24 cellular contexts compared by ENCODE assay signal in genomic region chr12:27517532-27517931, GRCh38. TPM values are rescaled to one million over a fixed set of nuclear protein-coding genes. Genes with fewer than 3 reads are reported as not detected.
DNase-seq lines count a peak whose midpoint lies in the region; ATAC-seq, FAIRE-seq and TF ChIP-seq lines count a peak whose summit lies in the region.
"Had no signal": no experiment of that assay in that cellular context is flagged by ENCODE, and none has a peak within 500 bp of the region (broad histone marks: within the 10 kb centered on the region; RNA-seq: fewer than 3 reads in every experiment).

No MANE protein-coding gene starts in this region.

- peak; percentile 64 for ATAC-seq in SK-N-SH treated with all-trans-retinoic acid at 6 μM for 48 hours
- ATAC-seq in K562, result no peak
- ATAC-seq in WTC11, result no peak
- ATAC-seq: GM12878, HCT116, PC-3, Right ventricle myocardium inferior had no signal

- H3K9me3 ChIP-seq in SK-N-SH, result no peaks in the 10 kb centered on the region
- H3K9me3 ChIP-seq in K562 (replicated peaks; ENCODE audit: control insufficient read depth, insufficient read depth, low read depth, low read length), result no peaks in the 10 kb centered on the region
- H3K9me3 ChIP-seq in smooth muscle cell (replicated peaks; ENCODE audit: low read depth), result no peaks in the 10 kb centered on the region
- no peaks in the 10 kb centered on the region for H3K9me3 ChIP-seq in kidney (ENCODE audit: control insufficient read depth in 1 of 2, low read length in 2 of 2)
- H3K9me3 ChIP-seq: SJSA1 had no signal

- TF ChIP-seq RAD21 in SK-N-SH (IDR thresholded peaks at IDR 0.05; ENCODE audit: low read length) (no peak), K562 (CRISPR knock-in tag; conservative IDR thresholded peaks at IDR 0.05 in 1 of 2, IDR thresholded peaks at IDR 0.05 in 1 of 2) (no peak)

- TF ChIP-seq EP300 in SK-N-SH (IDR thresholded peaks at IDR 0.05; ENCODE audit: borderline replicate concordance in 1 of 2, low read depth in 1 of 2, low read length in 1 of 2), result no peak
- no peak for TF ChIP-seq EP300 in K562 (IDR thresholded peaks at IDR 0.05; ENCODE audit: low read length)

- intact Hi-C loops in K562 (cut with micrococcal nuclease) (no loop called here), kidney (cut with DNase I) (no loop called here)

- H3K9me2 ChIP-seq in SK-N-SH, result no peaks in the 10 kb centered on the region

- no peaks in the 10 kb centered on the region for H3K36me3 ChIP-seq in SK-N-SH (replicated peaks in 1 of 2; ENCODE audit: control insufficient read depth in 1 of 2, insufficient read depth in 2 of 2, low read length in 1 of 2)
- no peaks in the 10 kb centered on the region for H3K36me3 ChIP-seq in K562 (ENCODE audit: control insufficient read depth, insufficient read depth, low read length)
- H3K36me3 ChIP-seq in smooth muscle cell (ENCODE audit: low read depth), result no peaks in the 10 kb centered on the region
- H3K36me3 ChIP-seq in kidney (ENCODE audit: control insufficient read depth in 1 of 2, insufficient read depth in 2 of 2, low read length in 2 of 2), result no peaks in the 10 kb centered on the region
- H3K36me3 ChIP-seq: SJSA1 had no signal

- H3K27ac ChIP-seq in SK-N-SH (ENCODE audit: low read depth in 2 of 2, low read length in 1 of 2) (peak overlapping the region in 1 of 2 experiments; percentile 71; a peak in 1 of 4 replicates), K562 (ENCODE audit: extremely low read depth, low read depth, low read length) (no peak overlapping the region), smooth muscle cell (ENCODE audit: low read depth) (peak overlapping the region; percentile 79), kidney (ENCODE audit: low read depth in 2 of 2, low read length in 2 of 2) (no peak overlapping the region)
- H3K27ac ChIP-seq: 22Rv1, SJSA1 had no signal

- H3K27me3 Mint-ChIP-seq in WTC11 (ENCODE audit: low read depth), result peaks cover 20% of the 10 kb centered on the region

- FAIRE-seq in K562 (lab: Jason Lieb, UNC), result no peak
- no peak for FAIRE-seq in kidney (lab: Jason Lieb, UNC)
- FAIRE-seq: GM12878 had no signal

- H3K9me3 Mint-ChIP-seq in WTC11, result no peaks in the 10 kb centered on the region
- H3K9me3 Mint-ChIP-seq: IgD-negative memory B cell had no signal

- 95% methylated on average over 4 of the region's 4 CpGs for WGBS in SK-N-SH (ENCODE audit: low lambda C conversion rate)
- WGBS in K562 (ENCODE audit: insufficient coverage, low coverage, missing lambda C conversion rate), result 0% methylated on average over 4 of the region's 4 CpGs
- WGBS in smooth muscle cell (ENCODE audit: low lambda C conversion rate), result 38% methylated on average over 4 of the region's 4 CpGs

- peaks cover 11 to 39% of the 10 kb centered on the region in 2 experiments; a peak in 3 of 4 replicates for H3K4me1 ChIP-seq in SK-N-SH (ENCODE audit: control insufficient read depth in 1 of 2, insufficient read depth in 2 of 2, low read depth in 1 of 2, low read length in 1 of 2)
- peaks cover 4 to 11% of the 10 kb centered on the region in 2 experiments; a peak in 4 of 5 replicates for H3K4me1 ChIP-seq in K562 (replicated peaks in 1 of 2; ENCODE audit: control insufficient read depth in 2 of 2, insufficient read depth in 2 of 2, low read length in 2 of 2)
- H3K4me1 ChIP-seq in smooth muscle cell (ENCODE audit: low read depth), result peaks cover 7% of the 10 kb centered on the region
- H3K4me1 ChIP-seq in kidney (ENCODE audit: control insufficient read depth in 1 of 2, insufficient read depth in 1 of 2, low read depth in 1 of 2, low read length in 2 of 2), result peaks cover 8 to 9% of the 10 kb centered on the region in 2 donors

- H3K36me3 Mint-ChIP-seq in WTC11, result no peaks in the 10 kb centered on the region
- H3K36me3 Mint-ChIP-seq: IgD-negative memory B cell had no signal

- H4K20me1 ChIP-seq in SK-N-SH (ENCODE audit: insufficient read depth), result no peaks in the 10 kb centered on the region
- no peaks in the 10 kb centered on the region for H4K20me1 ChIP-seq in K562 (replicated peaks; ENCODE audit: control insufficient read depth, insufficient read depth, low read length)
- no peaks in the 10 kb centered on the region for H4K20me1 ChIP-seq in smooth muscle cell (ENCODE audit: low read depth)

- TF ChIP-seq POLR2A in K562 (conservative IDR thresholded peaks at IDR 0.05), result no peak

- H2AFZ ChIP-seq in SK-N-SH (ENCODE audit: low read depth) (no peak overlapping the region), K562 (ENCODE audit: low read depth, low read length) (no peak overlapping the region), smooth muscle cell (ENCODE audit: low read depth) (no peak overlapping the region)

- POLR2A ChIA-PET in SK-N-SH (lab: Yijun Ruan, JAX), result no interaction called here
- POLR2A ChIA-PET in K562 (lab: Yijun Ruan, JAX), result no interaction called here
- POLR2A ChIA-PET in WTC11 (lab: Charles Lee), result no interaction called here

- peaks cover 3% of the 10 kb centered on the region for H3F3A ChIP-seq in SK-N-SH (replicated peaks; ENCODE audit: insufficient read depth)
- H3F3A ChIP-seq in smooth muscle cell (ENCODE audit: low read depth), result peaks cover 3% of the 10 kb centered on the region

- CTCF ChIA-PET in SK-N-SH (lab: Yijun Ruan, JAX), result no interaction called here
- CTCF ChIA-PET in K562 (lab: Yijun Ruan, JAX; ENCODE audit: low intra/inter-chr PET ratio), result no interaction called here
- CTCF ChIA-PET in WTC11 (lab: Charles Lee), result interaction anchor here (0.7 kb wide), 1 partner anchor 19 kb away, joined by 3 read pairs; no protein-coding TSS in a partner anchor

- H3K9ac ChIP-seq in SK-N-SH (no peak overlapping the region), K562 (ENCODE audit: insufficient read depth in 1 of 2, low read depth in 2 of 2, low read length in 2 of 2) (no peak overlapping the region), smooth muscle cell (ENCODE audit: low read depth) (no peak overlapping the region), kidney (ENCODE audit: low read length in 2 of 2) (no peak overlapping the region)

- no peak overlapping the region for H3K27ac Mint-ChIP-seq in WTC11
- H3K27ac Mint-ChIP-seq: IgD-negative memory B cell had no signal

- no TSS peak for BruUV-seq in K562 (replicated peaks; lab: Mats Ljungman, UMichigan)

- in situ Hi-C loops in K562 (cut with MboI), result no loop called here

- H3K4me3 Mint-ChIP-seq in WTC11, result no peak overlapping the region
- H3K4me3 Mint-ChIP-seq: IgD-negative memory B cell had no signal

- no peak for DNase-seq in SK-N-SH
- no peak for DNase-seq in K562 (ENCODE audit: extremely low read depth in 1 of 4, low spot score in 3 of 4)
- peak; percentile 45 for DNase-seq in kidney glomerular epithelial cell (lab: John Stamatoyannopoulos, UW)
- no peak for DNase-seq in smooth muscle cell (lab: John Stamatoyannopoulos, UW; ENCODE audit: unreplicated experiment)
- no peak for DNase-seq in kidney
- no peak for DNase-seq in WTC11 (ENCODE audit: low spot score)
- DNase-seq in hepatic stellate cell (ENCODE audit: low spot score), result no peak
- DNase-seq: ACHN; EL; GDM1; NCI-H1048; NCI-H1694; NCI-H2029 treated with DMSO at 0.1 percent for 48 hours; NCI-H446 treated with DMSO at 0.1 percent for 48 hours; NCI-H526; NK-92 treated with Interleukin-12 subunit alpha and Interleukin-12 subunit beta, amount 100 ng/mL, for 24 hours; PC-3 had no signal

- H3K27me3 ChIP-seq in SK-N-SH (ENCODE audit: insufficient read depth) (no peaks in the 10 kb centered on the region), K562 (ENCODE audit: control insufficient read depth in 2 of 2, insufficient read depth in 2 of 2, low read length in 2 of 2) (peaks cover 15 to 17% of the 10 kb centered on the region in 2 experiments; a peak in 4 of 5 replicates), smooth muscle cell (ENCODE audit: low read depth) (no peaks in the 10 kb centered on the region)
- H3K27me3 ChIP-seq: SJSA1 had no signal

- H3K4me2 ChIP-seq in SK-N-SH, result no peak overlapping the region
- no peak overlapping the region for H3K4me2 ChIP-seq in K562 (ENCODE audit: insufficient read depth, low read length)
- H3K4me2 ChIP-seq in smooth muscle cell, result peak overlapping the region; percentile 17

- H3K9me1 ChIP-seq in K562 (ENCODE audit: control insufficient read depth, insufficient read depth, low read length), result no peaks in the 10 kb centered on the region

- no peak overlapping the region for H3K4me3 ChIP-seq in SK-N-SH (ENCODE audit: low read depth in 2 of 2, low read length in 1 of 2)
- no peak overlapping the region for H3K4me3 ChIP-seq in K562
- H3K4me3 ChIP-seq in smooth muscle cell, result no peak overlapping the region
- H3K4me3 ChIP-seq in kidney (ENCODE audit: low read length in 2 of 2), result no peak overlapping the region
- H3K4me3 ChIP-seq: GM12878, SJSA1 had no signal

- H3K79me2 ChIP-seq in SK-N-SH (ENCODE audit: insufficient read depth) (no peaks in the 10 kb centered on the region), K562 (ENCODE audit: control insufficient read depth, insufficient read depth, low read length) (no peaks in the 10 kb centered on the region), smooth muscle cell (ENCODE audit: low read depth) (no peaks in the 10 kb centered on the region)

- peaks cover 27% of the 10 kb centered on the region for H3K4me1 Mint-ChIP-seq in WTC11

- TF ChIP-seq CTCF in SK-N-SH (IDR thresholded peaks at IDR 0.05) (no peak), K562 (IDR thresholded peaks at IDR 0.05 in 2 of 3, conservative IDR thresholded peaks at IDR 0.05 in 1 of 3; ENCODE audit: insufficient read depth in 2 of 3, low read depth in 1 of 3, low read length in 3 of 3) (no peak), smooth muscle cell (IDR thresholded peaks at IDR 0.05; ENCODE audit: borderline replicate concordance, insufficient read depth, poor library complexity, severe bottlenecking) (no peak), kidney (IDR thresholded peaks at IDR 0.05; ENCODE audit: borderline replicate concordance, extremely low read depth, insufficient read depth) (no peak), WTC11 (IDR thresholded peaks at IDR 0.05) (no peak)

RNA-seq across cellular contexts. Expression of gene PPFIBP1, which starts 6.5 kb away (rescaled TPM):
- 55.0 and 74.3 TPM in 2 replicates for polyA plus RNA-seq in SK-N-SH (2012; rRNA removed)
- polyA plus RNA-seq in SK-N-SH (2012; cell fraction: cytosol; rRNA removed), result 60.6 and 69.2 TPM in 2 replicates
- 89.8 and 149 TPM in 2 replicates for polyA plus RNA-seq in SK-N-SH (2012; cell fraction: nucleus; rRNA removed)
- 6.9 and 13.8 TPM in 2 replicates for total RNA-seq in K562 (2011; cell fraction: chromatin; rRNA removed; ENCODE audit: low replicate concordance)
- total RNA-seq in K562 (2011; cell fraction: nucleolus; rRNA removed), result 2.0 and 3.2 TPM in 2 replicates
- 5.1 and 5.3 TPM in 2 replicates for total RNA-seq in K562 (2011; cell fraction: nucleoplasm; rRNA removed)
- total RNA-seq in K562 (2014; rRNA removed), result 2.9 and 3.5 TPM in 2 replicates
- total RNA-seq in K562 (2014; rRNA removed; fragmentation: Illumina TruSeq; extraction: Trizol), result 2.2 TPM in 2 replicates
- total RNA-seq in K562 (2015; rRNA removed; fragmentation: Illumina TruSeq; extraction: Trizol), result 1.8 and 1.9 TPM in 2 replicates
- total RNA-seq in K562 (2021), result 3.5 and 3.6 TPM in 2 replicates
- 0.95 and 2.9 TPM in 2 replicates for polyA plus RNA-seq in K562 (2011; rRNA removed)
- 0.47 and 0.78 TPM in 2 replicates for polyA plus RNA-seq in K562 (2011; cell fraction: cytosol; rRNA removed)
- polyA plus RNA-seq in K562 (2011; cell fraction: nucleus; rRNA removed), result 1.4 and 3.0 TPM in 2 replicates
- polyA plus RNA-seq in K562 (2012), result 1.9 and 2.0 TPM in 2 replicates
- polyA plus RNA-seq in K562 (2014; fragmentation: Illumina TruSeq; extraction: Trizol), result 1.7 and 1.8 TPM in 2 replicates
- polyA plus RNA-seq in K562 (2014; fragmentation: Nextera tagmentation; extraction: Ambion mirVana), result under 1 TPM; 0.46 to 0.59 TPM
- polyA plus RNA-seq in K562 (2014; rRNA removed), result 1.2 and 2.9 TPM in 2 replicates
- 4.5 and 4.7 TPM in 2 replicates for polyA minus RNA-seq in K562 (2011; rRNA and poly(A)+ RNA removed)
- polyA minus RNA-seq in K562 (2011; cell fraction: cytosol; rRNA and poly(A)+ RNA removed), result 0.55 and 1.7 TPM in 2 replicates
- polyA minus RNA-seq in K562 (2011; cell fraction: nucleus; rRNA and poly(A)+ RNA removed), result 3.9 and 4.2 TPM in 2 replicates
- 150 and 156 TPM in 2 replicates for total RNA-seq in smooth muscle cell
- polyA plus RNA-seq in smooth muscle cell, result 45.7 and 79.1 TPM in 2 replicates
- total RNA-seq in kidney, result 175 TPM
- polyA plus RNA-seq in kidney (ENCODE audit: insufficient read depth, low read depth, low replicate concordance), result 12.7 TPM
- 22.3 to 28.7 TPM (median 27.7 TPM) in 3 replicates for total RNA-seq in WTC11 (2021)
